Comparison of ENCODE assay signal across 17 cellular contexts in genomic region chr17:11720816-11721215, GRCh38.
A peak's percentile ranks its signal among the peaks of the same experiment; 100 is the strongest.
DNase-seq lines count a peak whose midpoint lies in the region; ATAC-seq and TF ChIP-seq lines count a peak whose summit lies in the region.
"Had no signal": no experiment of that assay in that cellular context is flagged by ENCODE, and none has a peak within 500 bp of the region (broad histone marks: within the 10 kb centered on the region; RNA-seq: fewer than 3 reads in every experiment).

No MANE protein-coding gene starts in this region.

- H3K27ac ChIP-seq in thoracic aorta: peak overlapping the region in 1 of 2 donors; percentile 11
- H3K27ac ChIP-seq: 22Rv1; A549; BLaER1 treated with 17β-estradiol and CSF1 and Interleukin-3, amounts not matched to agents 10 nM and 100 nM; C4-2B had no signal

- peak; percentile 80 for ATAC-seq in sciatic nerve
- peak; percentile 68 for ATAC-seq in thoracic aorta (ENCODE audit: insufficient number of reproducible peaks, low FRiP score, low read depth)
- no peak for ATAC-seq in GM21447 (IDR thresholded peaks at IDR 0.05; ENCODE audit: unreplicated experiment)
- ATAC-seq: A549; CD8-positive, alpha-beta T cell; GM12878 had no signal

- intact Hi-C loops in sciatic nerve (cut with DNase I): loop anchor here (10.0 kb wide), 1 partner anchor 844 kb away; no protein-coding TSS in a partner anchor

- H3K4me1 ChIP-seq in thoracic aorta (ENCODE audit: control insufficient read depth in 1 of 2, low read depth in 2 of 2): peaks cover 7 to 21% of the 10 kb centered on the region in 2 donors
- H3K4me1 ChIP-seq: A549; BLaER1 treated with 17β-estradiol and CSF1 and Interleukin-3, amounts not matched to agents 10 nM and 100 nM; Caco-2 had no signal

- H3K9me3 ChIP-seq in thoracic aorta: no peaks in the 10 kb centered on the region
- H3K9me3 ChIP-seq: A549; BLaER1 treated with 17β-estradiol and CSF1 and Interleukin-3, amounts not matched to agents 10 nM and 100 nM; Caco-2 had no signal

- DNase-seq in GM12865 (ENCODE audit: low read depth) (peak; percentile 42), sciatic nerve (ENCODE audit: low spot score) (no peak), thoracic aorta (ENCODE audit: low spot score) (no peak), retina (no peak)
- DNase-seq: AML-193; Caco-2; Calu3; CD4-positive, alpha-beta T cell; CD8-positive, alpha-beta T cell; DMS79 treated with DMSO at 0.1 percent for 48 hours; GF-D8 had no signal

- H3K4me3 ChIP-seq in GM12865 (ENCODE audit: low read depth, low read length) (no peak overlapping the region), thoracic aorta (no peak overlapping the region)
- H3K4me3 ChIP-seq: A549; BLaER1 treated with 17β-estradiol and CSF1 and Interleukin-3, amounts not matched to agents 10 nM and 100 nM; GM12878 had no signal

- TF ChIP-seq CTCF in GM12865 (IDR thresholded peaks at IDR 0.05; ENCODE audit: insufficient read depth, low read depth, low read length, missing control alignments) (no peak), thoracic aorta (IDR thresholded peaks at IDR 0.05) (no peak)

- no peaks in the 10 kb centered on the region for H3K36me3 ChIP-seq in thoracic aorta
- H3K36me3 ChIP-seq: BLaER1 treated with 17β-estradiol and CSF1 and Interleukin-3, amounts not matched to agents 10 nM and 100 nM had no signal

- no peaks in the 10 kb centered on the region for H3K27me3 ChIP-seq in thoracic aorta (replicated peaks; ENCODE audit: insufficient read depth)
- H3K27me3 ChIP-seq: BLaER1 treated with 17β-estradiol and CSF1 and Interleukin-3, amounts not matched to agents 10 nM and 100 nM had no signal
